10 cellular contexts compared by ENCODE assay signal in the genomic region with DNA sequence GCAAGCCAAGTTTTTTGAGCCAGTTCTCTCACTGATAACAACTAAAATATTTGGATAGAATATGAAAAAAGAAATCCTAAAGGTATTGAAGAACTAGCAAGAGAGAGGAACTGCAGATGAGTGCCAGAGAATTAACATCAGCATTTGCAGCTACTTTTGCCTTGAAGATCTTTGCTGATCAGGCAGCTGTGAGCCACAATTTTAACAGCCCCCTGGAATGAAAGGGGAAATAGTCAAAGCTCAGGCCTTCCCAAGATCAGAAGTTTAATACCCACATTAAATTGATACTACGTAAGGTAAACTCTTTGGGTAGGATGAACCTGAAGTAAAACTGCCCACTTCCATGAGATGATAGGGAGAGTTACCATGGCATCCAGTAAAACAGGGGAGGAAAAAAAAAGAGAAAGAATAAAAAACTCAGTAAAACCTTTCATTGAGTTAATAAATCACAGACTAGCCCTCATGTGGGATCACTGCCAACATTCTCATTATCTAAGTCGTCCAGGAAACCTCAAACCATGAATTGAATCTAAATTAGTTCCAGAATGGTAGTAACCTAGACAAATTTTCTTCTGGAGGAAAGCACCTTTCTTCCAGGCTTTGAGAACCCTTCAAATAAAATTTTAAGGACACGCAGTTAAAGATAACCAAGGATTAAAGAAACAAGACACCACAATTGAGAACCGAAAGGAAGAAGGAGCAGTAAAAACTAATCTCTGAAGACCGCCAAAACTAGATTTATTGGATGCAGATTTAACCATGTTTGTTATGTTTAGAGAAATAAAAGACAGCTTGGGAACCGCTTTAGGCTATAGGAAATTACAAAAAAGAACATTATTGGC. TPM values are rescaled to one million over a fixed set of nuclear protein-coding genes. Genes with fewer than 3 reads are reported as not detected.
A peak's percentile ranks its signal among the peaks of the same experiment; 100 is the strongest.
DNase-seq lines count a peak whose midpoint lies in the region; FAIRE-seq and TF ChIP-seq lines count a peak whose summit lies in the region.
"Had no signal": no experiment of that assay in that cellular context is flagged by ENCODE, and none has a peak within 500 bp of the region (broad histone marks: within the 10 kb centered on the region; RNA-seq: fewer than 3 reads in every experiment).

No MANE protein-coding gene starts in this region.

- WGBS in lower leg skin, 2 donors, result 38 to 46% methylated on average over 6 of the region's 6 CpGs

- H3K27ac Mint-ChIP-seq in activated naive CD8-positive, alpha-beta T cell treated with anti-CD3 and anti-CD28 coated beads for 36 hours, result no peak overlapping the region
- H3K27ac Mint-ChIP-seq: dendritic cell treated with granulocyte-macrophage colony-stimulating factor and Interleukin-4, amounts not matched to agents 40 ng/mL and 50 ng/mL, for 4 days had no signal

- H3K4me3 ChIP-seq in lower leg skin (ENCODE audit: low read depth, poor library complexity, severe bottlenecking), result no peak overlapping the region

- H3K27me3 Mint-ChIP-seq in activated naive CD8-positive, alpha-beta T cell treated with anti-CD3 and anti-CD28 coated beads for 36 hours, result no peaks in the 10 kb centered on the region
- H3K27me3 Mint-ChIP-seq: dendritic cell treated with granulocyte-macrophage colony-stimulating factor and Interleukin-4, amounts not matched to agents 40 ng/mL and 50 ng/mL, for 4 days had no signal

- DNase-seq in DMS53 (lab: John Stamatoyannopoulos, UW) (peak; percentile 59), DMS53 treated with DMSO at 0.1 percent for 48 hours (lab: John Stamatoyannopoulos, UW; ENCODE audit: unreplicated experiment) (no peak), RCC 7860 (ENCODE audit: low spot score) (peak; percentile 81), fibroblast of the conjunctiva (ENCODE audit: low read depth) (peak; percentile 73), smooth muscle cell of the brain vasculature (ENCODE audit: low read depth, low spot score) (peak; percentile 26), lower leg skin (ENCODE audit: low spot score in 2 of 2) (no peak), mesenteric fat pad (ENCODE audit: low spot score) (no peak)
- no peak for DNase-seq in activated naive CD8-positive, alpha-beta T cell treated with anti-CD3 and anti-CD28 coated beads for 36 hours
- DNase-seq: activated CD8-positive, alpha-beta memory T cell treated with anti-CD3 and anti-CD28 coated beads for 24 hours had no signal

- H3K4me3 Mint-ChIP-seq in activated naive CD8-positive, alpha-beta T cell treated with anti-CD3 and anti-CD28 coated beads for 36 hours, result no peak overlapping the region
- H3K4me3 Mint-ChIP-seq: dendritic cell treated with granulocyte-macrophage colony-stimulating factor and Interleukin-4, amounts not matched to agents 40 ng/mL and 50 ng/mL, for 4 days had no signal

- no peaks in the 10 kb centered on the region for H3K36me3 Mint-ChIP-seq in activated naive CD8-positive, alpha-beta T cell treated with anti-CD3 and anti-CD28 coated beads for 36 hours

- H3K4me1 Mint-ChIP-seq in activated naive CD8-positive, alpha-beta T cell treated with anti-CD3 and anti-CD28 coated beads for 36 hours, result no peaks in the 10 kb centered on the region

- no peak for TF ChIP-seq POLR2A in lower leg skin (IDR thresholded peaks at IDR 0.05)

- no peaks in the 10 kb centered on the region for H3K9me3 Mint-ChIP-seq in activated naive CD8-positive, alpha-beta T cell treated with anti-CD3 and anti-CD28 coated beads for 36 hours
- H3K9me3 Mint-ChIP-seq: dendritic cell treated with granulocyte-macrophage colony-stimulating factor and Interleukin-4, amounts not matched to agents 40 ng/mL and 50 ng/mL, for 4 days had no signal

- TF ChIP-seq CTCF in lower leg skin (IDR thresholded peaks at IDR 0.05), result no peak

- intact Hi-C loops in lower leg skin (cut with DNase I; ENCODE audit: low total_unique reads), result no loop called here

- FAIRE-seq in RCC 7860 (lab: Jason Lieb, UNC), result peak; percentile 96

RNA-seq across cellular contexts. Expression of gene SCP2, which starts 28.3 kb away (rescaled TPM):
- total RNA-seq in lower leg skin (100 to 1,000 TPM in 2 of 4 donors, 10 to 100 TPM in 2; 79.4 to 124 (median 106) TPM), mesenteric fat pad (153 TPM)
- 10 to 100 TPM; 63.9 to 66.2 TPM for total RNA-seq in activated naive CD8-positive, alpha-beta T cell treated with anti-CD3 and anti-CD28 coated beads for 36 hours

RNA-seq across cellular contexts. Expression of gene ECHDC2, which starts 33.8 kb away (rescaled TPM):
- total RNA-seq in lower leg skin (100 to 1,000 TPM in 1 of 4 donors, 10 to 100 TPM in 3; 68.1 to 129 (median 79.0) TPM), mesenteric fat pad (105 TPM)
- 10 to 100 TPM; 28.5 to 29.1 TPM for total RNA-seq in activated naive CD8-positive, alpha-beta T cell treated with anti-CD3 and anti-CD28 coated beads for 36 hours

Comparison
In these comparisons a context has a peak if more than half of its experiments do, and no peak if none do; other contexts are left out.
1. DNase-seq: peak in DMS53 (single experiment), RCC 7860 (single experiment), fibroblast of the conjunctiva (single experiment) and smooth muscle cell of the brain vasculature (single experiment); none in DMS53 treated with DMSO at 0.1 percent for 48 hours (single experiment), lower leg skin (0 of 2), activated naive CD8-positive, alpha-beta T cell treated with anti-CD3 and anti-CD28 coated beads for 36 hours (single experiment) and mesenteric fat pad (single experiment).